In the genomic region with DNA sequence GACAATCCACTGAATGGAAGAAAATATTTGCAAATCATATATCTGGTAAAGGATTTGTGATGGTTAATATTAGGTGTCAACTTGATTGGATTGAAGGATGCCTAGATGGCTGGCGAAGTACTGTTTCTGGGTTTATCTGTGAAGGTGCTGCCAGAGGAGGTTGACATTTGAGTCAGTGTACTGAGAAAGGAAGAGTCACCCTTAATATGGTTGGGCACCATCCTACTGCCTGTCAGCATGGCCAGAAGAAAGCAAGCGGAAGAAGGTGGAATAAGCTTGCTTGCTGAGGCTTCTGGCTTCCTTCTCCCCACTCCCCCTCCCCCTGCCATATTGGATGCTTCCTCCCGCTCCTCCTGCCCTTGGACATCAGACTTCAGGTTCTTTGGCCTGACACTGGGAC, we compare ENCODE assay signal across 32 cellular contexts.
"Had no signal": no experiment of that assay in that cellular context is flagged by ENCODE, and none has a peak within 500 bp of the region (broad histone marks: within the 10 kb centered on the region; RNA-seq: fewer than 3 reads in every experiment).

No MANE protein-coding gene starts in this region.

- H3K27ac Mint-ChIP-seq: activated B cell treated with CpG ODN at 0.5 μM for 24 hours; activated CD4-positive, alpha-beta T cell treated with anti-CD3 and anti-CD28 coated beads, Interleukin-2, amount 10 ng/mL, durations not matched to agents 24 days and 14 days; activated CD8-positive, alpha-beta memory T cell treated with anti-CD3 and anti-CD28 coated beads, Interleukin-2, amount 10 ng/mL, durations not matched to agents 7 days and 5 days; activated naive CD8-positive, alpha-beta T cell treated with anti-CD3 and anti-CD28 coated beads, Interleukin-2, amount 10 ng/mL, durations not matched to agents 7 days and 5 days; T-helper 17 cell had no signal

- H3K9me3 Mint-ChIP-seq: activated B cell treated with CpG ODN at 0.5 μM for 24 hours; activated CD4-positive, alpha-beta T cell treated with anti-CD3 and anti-CD28 coated beads, Interleukin-2, amount 10 ng/mL, durations not matched to agents 24 days and 14 days; activated naive CD8-positive, alpha-beta T cell treated with anti-CD3 and anti-CD28 coated beads, Interleukin-2, amount 10 ng/mL, durations not matched to agents 7 days and 5 days had no signal

- H3K4me3 Mint-ChIP-seq: activated B cell treated with CpG ODN at 0.5 μM for 24 hours; activated CD4-positive, alpha-beta T cell treated with anti-CD3 and anti-CD28 coated beads, Interleukin-2, amount 10 ng/mL, durations not matched to agents 24 days and 14 days; activated CD8-positive, alpha-beta memory T cell treated with anti-CD3 and anti-CD28 coated beads, Interleukin-2, amount 10 ng/mL, durations not matched to agents 7 days and 5 days; activated naive CD8-positive, alpha-beta T cell treated with anti-CD3 and anti-CD28 coated beads, Interleukin-2, amount 10 ng/mL, durations not matched to agents 7 days and 5 days; T-helper 17 cell had no signal

- FAIRE-seq: TTC549 had no signal

- ATAC-seq: activated CD8-positive, alpha-beta memory T cell treated with anti-CD3 and anti-CD28 coated beads, Interleukin-2, amount 10 ng/mL, durations not matched to agents 7 days and 5 days; Panc1; SK-N-SH treated with all-trans-retinoic acid at 6 μM for 48 hours; T-helper 17 cell had no signal

- H3K27me3 ChIP-seq: adrenal gland, breast epithelium, SJSA1 had no signal

- H3K4me1 ChIP-seq: SJSA1 had no signal

- H3K4me3 ChIP-seq: adrenal gland, breast epithelium, SJSA1 had no signal

- H3K36me3 ChIP-seq: adrenal gland, breast epithelium, SJSA1 had no signal

- H3K27me3 Mint-ChIP-seq: activated B cell treated with CpG ODN at 0.5 μM for 24 hours; activated CD4-positive, alpha-beta T cell treated with anti-CD3 and anti-CD28 coated beads, Interleukin-2, amount 10 ng/mL, durations not matched to agents 24 days and 14 days; activated CD8-positive, alpha-beta memory T cell treated with anti-CD3 and anti-CD28 coated beads, Interleukin-2, amount 10 ng/mL, durations not matched to agents 7 days and 5 days; T-helper 17 cell had no signal

- H3K27ac ChIP-seq: adrenal gland, breast epithelium, RWPE1, SJSA1 had no signal

- DNase-seq: activated B cell treated with CpG ODN at 0.5 μM for 24 hours; activated CD4-positive, alpha-beta T cell treated with anti-CD3 and anti-CD28 coated beads for 1 hour; activated CD4-positive, alpha-beta T cell treated with anti-CD3 and anti-CD28 coated beads, Interleukin-2, amount 10 ng/mL, durations not matched to agents 24 days and 14 days; activated CD4-positive, alpha-beta T cell treated with anti-CD3 and anti-CD28 coated beads, Interleukin-2, amount 50 U/mL, for 48 hours; activated CD8-positive, alpha-beta memory T cell treated with anti-CD3 and anti-CD28 coated beads, Interleukin-2, amount 10 ng/mL, durations not matched to agents 7 days and 5 days; activated naive CD4-positive, alpha-beta T cell treated with anti-CD3 and anti-CD28 coated beads, Interleukin-2, amount 50 U/mL, for 16 hours; activated naive CD8-positive, alpha-beta T cell treated with anti-CD3 and anti-CD28 coated beads, Interleukin-2, amount 10 ng/mL, durations not matched to agents 7 days and 5 days; activated T-cell treated with anti-CD3 and anti-CD28 coated beads, Interleukin-2, amount 50 U/mL, for 48 hours; adrenal gland; aorta; caudate nucleus; Karpas-422; MM.1S; NCI-H1105; NCI-H1436; NCI-H1694 treated with DMSO at 0.1 percent for 48 hours; NCI-H2029 treated with DMSO at 0.1 percent for 48 hours; NCI-H345; NCI-H510A treated with DMSO at 0.1 percent for 48 hours; NCI-H69; NK-92 treated with Interleukin-12 subunit alpha and Interleukin-12 subunit beta, amount 100 ng/mL, for 24 hours; OCI-M1; Right ventricle myocardium superior; SW 1271; T-helper 17 cell; T1000 had no signal

- H3K9me3 ChIP-seq: adrenal gland, breast epithelium, SJSA1 had no signal
